8 cellular contexts compared by ENCODE assay signal in the genomic region with DNA sequence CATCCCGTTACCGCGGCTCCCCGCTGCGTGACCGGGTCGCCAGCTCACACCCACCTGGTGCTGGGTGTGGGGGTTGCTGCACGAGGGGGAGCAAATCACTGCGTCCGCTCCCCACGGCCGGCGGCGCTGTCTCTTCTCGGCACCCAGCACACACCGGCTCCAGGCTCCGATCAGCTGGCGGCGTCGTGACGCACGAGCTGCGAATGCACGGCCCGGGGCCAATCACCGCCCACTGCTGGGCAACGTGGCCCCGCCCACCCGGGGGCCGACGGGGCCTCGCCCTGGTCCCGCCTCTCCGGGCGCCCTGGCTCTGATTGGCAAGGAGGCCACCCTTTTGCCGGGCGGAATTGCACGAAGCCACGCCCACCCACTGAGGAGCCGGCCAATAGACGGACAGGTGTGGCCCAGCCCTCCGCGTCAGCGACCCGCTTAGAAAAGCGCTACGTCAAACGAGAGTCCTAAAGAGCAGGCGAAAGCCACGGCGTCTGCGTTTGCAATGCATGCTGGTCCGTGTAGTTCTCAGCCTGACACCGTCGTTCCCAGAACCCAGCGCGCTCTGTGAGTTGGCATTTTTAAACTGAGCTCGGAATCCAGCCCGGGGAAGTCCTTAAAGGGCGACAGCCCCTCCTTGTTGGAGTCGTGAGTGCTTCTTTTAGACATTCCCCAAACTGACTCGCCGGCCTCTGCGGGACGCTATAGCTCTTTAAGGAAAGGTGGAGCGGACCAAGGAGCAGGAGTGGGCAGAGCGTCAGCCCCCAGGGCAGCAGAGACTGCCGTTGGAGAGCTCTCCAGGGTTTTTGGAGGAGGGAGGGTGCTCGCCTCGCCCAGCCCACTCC. TPM values are rescaled to one million over a fixed set of nuclear protein-coding genes. Genes with fewer than 3 reads are reported as not detected.
DNase-seq lines count a peak whose midpoint lies in the region; ATAC-seq and TF ChIP-seq lines count a peak whose summit lies in the region.

No MANE protein-coding gene starts in this region.

- H2BK12ac ChIP-seq in trophoblast cell (ENCODE audit: low read length): peak overlapping the region; percentile 47

- H4K8ac ChIP-seq in trophoblast cell (ENCODE audit: low read depth, low read length): peak overlapping the region; percentile 98

- H3K4me3 ChIP-seq in GM12865 (ENCODE audit: low read depth, low read length) (peak overlapping the region; percentile 76), trophoblast cell (ENCODE audit: low read depth, low read length) (peak overlapping the region; percentile 99)

- peak overlapping the region; percentile 96 for H3K4me3 Mint-ChIP-seq in type B pancreatic cell

- no peaks in the 10 kb centered on the region for H3K36me3 Mint-ChIP-seq in type B pancreatic cell

- no peaks in the 10 kb centered on the region for H3K9me3 Mint-ChIP-seq in type B pancreatic cell

- 0 to 1% (median 1%) methylated on average over 65 to 70 of the region's 70 CpGs for WGBS in adipose tissue, 3 donors
- WGBS in trophoblast cell (ENCODE audit: extremely low coverage, insufficient coverage, insufficient read length): no CpG with 5 or more reads among the region's 70 CpGs

- H3K79me1 ChIP-seq in trophoblast cell (ENCODE audit: low read length): peaks cover 34% of the 10 kb centered on the region

- H3K27me3 Mint-ChIP-seq in type B pancreatic cell: no peaks in the 10 kb centered on the region

- H2AK5ac ChIP-seq in trophoblast cell (ENCODE audit: low read length): peak overlapping the region; percentile 91

- no peaks in the 10 kb centered on the region for H3K9me3 ChIP-seq in trophoblast cell (ENCODE audit: insufficient read depth, low read depth, low read length)

- H3K4me1 Mint-ChIP-seq in type B pancreatic cell (ENCODE audit: unreplicated experiment): peaks cover 28% of the 10 kb centered on the region

- peak overlapping the region; percentile 75 for H3K4me2 ChIP-seq in trophoblast cell (ENCODE audit: low read length)

- H3K9ac ChIP-seq in trophoblast cell (ENCODE audit: low read length): peak overlapping the region; percentile 97

- peak overlapping the region; percentile 92 for H3K4ac ChIP-seq in trophoblast cell (ENCODE audit: low read depth, low read length)

- intact Hi-C loops in cardiac septum (cut with DNase I): loop anchor here (1.0 to 10.0 kb wide), 5 partner anchors 32 to 309 kb away; partner anchors contain the start of genes PRPF8 and RTN4RL1

- peak; percentile 4 for TF ChIP-seq CTCF in GM12865 (IDR thresholded peaks at IDR 0.05; ENCODE audit: insufficient read depth, low read depth, low read length, missing control alignments)
- no peak for TF ChIP-seq CTCF in type B pancreatic cell (conservative IDR thresholded peaks at IDR 0.05)

- H3K36me3 ChIP-seq in trophoblast cell (ENCODE audit: control insufficient read depth in 1 of 2, insufficient read depth in 2 of 2, low read length in 2 of 2): peaks cover 25 to 26% of the 10 kb centered on the region in 2 experiments

- H4K12ac ChIP-seq in trophoblast cell (ENCODE audit: low read depth, low read length): peak overlapping the region; percentile 95

- peak overlapping the region; percentile 89 for H3K18ac ChIP-seq in trophoblast cell (ENCODE audit: low read length)

- H2BK5ac ChIP-seq in trophoblast cell (ENCODE audit: low read depth, low read length, poor library complexity): peak overlapping the region; percentile 100

- peak overlapping the region; percentile 89 for H2AFZ ChIP-seq in trophoblast cell (ENCODE audit: insufficient read depth, low read length, poor library complexity)

- H3K4me1 ChIP-seq in trophoblast cell (ENCODE audit: control insufficient read depth in 1 of 2, insufficient read depth in 2 of 2, low read length in 2 of 2): peaks cover 16 to 25% of the 10 kb centered on the region in 2 experiments

- ATAC-seq in HG02759 (IDR thresholded peaks at IDR 0.05; ENCODE audit: unreplicated experiment): peak; percentile 79

- H2BK120ac ChIP-seq in trophoblast cell (ENCODE audit: insufficient read depth, low read length, poor library complexity): peak overlapping the region; percentile 99

- H3K14ac ChIP-seq in trophoblast cell (ENCODE audit: low read length): peak overlapping the region; percentile 98

- no peak overlapping the region for H3K23ac ChIP-seq in trophoblast cell (ENCODE audit: low read length)

- H3K27ac Mint-ChIP-seq in type B pancreatic cell: peak overlapping the region; percentile 100

- DNase-seq in GM12865 (ENCODE audit: low read depth): peak; percentile 100
- peak; percentile 96 to 99 (median 98) for DNase-seq in NCI-H1417 (lab: John Stamatoyannopoulos, UW)
- DNase-seq in SW 1271 (lab: John Stamatoyannopoulos, UW): peak; percentile 99
- peak; percentile 100 for DNase-seq in cardiac septum (ENCODE audit: low spot score)
- peak; percentile 100 for DNase-seq in trophoblast cell
- peak; percentile 100 for DNase-seq in type B pancreatic cell (ENCODE audit: extremely low spot score, unreplicated experiment)

- H3K27me3 ChIP-seq in trophoblast cell (ENCODE audit: insufficient read depth, low read length): no peaks in the 10 kb centered on the region

- H4K91ac ChIP-seq in trophoblast cell (ENCODE audit: low read depth, low read length): peak overlapping the region; percentile 100

- peak overlapping the region; percentile 97 for H3K27ac ChIP-seq in adipose tissue (ENCODE audit: low read depth, low read length)
- peak overlapping the region; percentile 100 for H3K27ac ChIP-seq in trophoblast cell (ENCODE audit: low read depth, low read length)

- peaks cover 29% of the 10 kb centered on the region for H3K79me2 ChIP-seq in trophoblast cell (ENCODE audit: control insufficient read depth, insufficient read depth, low read length, poor library complexity)

RNA-seq across cellular contexts. Expression of gene TLCD2, which starts 6.1 kb away (rescaled TPM):
- 10 to 100 TPM in 2 of 3 donors, 1 to 10 TPM in 1; 1.4 to 16.6 (median 15.0) TPM for polyA plus RNA-seq in adipose tissue
- total RNA-seq in cardiac septum (2.6 TPM), type B pancreatic cell (ENCODE audit: low replicate concordance) (4.0 and 4.3 TPM in 2 replicates)
- 2.0 and 2.1 TPM in 2 replicates for polyA plus RNA-seq in trophoblast cell (2013)

RNA-seq across cellular contexts. Expression of gene WDR81, which starts 8.2 kb away (rescaled TPM):
- polyA plus RNA-seq in adipose tissue: 10 to 100 TPM; 11.8 to 24.5 (median 24.0) TPM
- total RNA-seq in cardiac septum: 7.2 TPM
- 5.0 and 5.2 TPM in 2 replicates for polyA plus RNA-seq in trophoblast cell (2013)
- 14.5 and 16.0 TPM in 2 replicates for total RNA-seq in type B pancreatic cell (ENCODE audit: low replicate concordance)

RNA-seq across cellular contexts. Expression of gene SERPINF2, which starts 26.4 kb away (rescaled TPM):
- polyA plus RNA-seq in adipose tissue: 10 to 100 TPM in 2 of 3 donors, 1 to 10 TPM in 1; 8.9 to 15.7 (median 11.9) TPM
- total RNA-seq in cardiac septum (1.2 TPM), type B pancreatic cell (ENCODE audit: low replicate concordance) (28.3 and 36.3 TPM in 2 replicates)
- 0.06 and 0.08 TPM in 2 replicates for polyA plus RNA-seq in trophoblast cell (2013)

RNA-seq across cellular contexts. Expression of gene PRPF8, which starts 31.6 kb away (rescaled TPM):
- 10 to 100 TPM; 52.0 to 86.7 (median 67.5) TPM for polyA plus RNA-seq in adipose tissue
- total RNA-seq in cardiac septum (162 TPM), type B pancreatic cell (ENCODE audit: low replicate concordance) (277 and 321 TPM in 2 replicates)
- 142 and 147 TPM in 2 replicates for polyA plus RNA-seq in trophoblast cell (2013)

RNA-seq across cellular contexts. Expression of gene SERPINF1, which starts 45.6 kb away (rescaled TPM):
- polyA plus RNA-seq in adipose tissue: 1,000 to 10,000 TPM in 2 of 3 donors, 100 to 1,000 TPM in 1; 140 to 1,175 (median 1,133) TPM
- 163 TPM for total RNA-seq in cardiac septum
- polyA plus RNA-seq in trophoblast cell (2013): 2.2 and 2.3 TPM in 2 replicates
- total RNA-seq in type B pancreatic cell (ENCODE audit: low replicate concordance): 9.6 and 98.8 TPM in 2 replicates

Comparison
In these comparisons a context has a peak if more than half of its experiments do, and no peak if none do; other contexts are left out.
1. Peak in every context shown above with its lines: DNase-seq, ATAC-seq, H3K4me3 ChIP-seq and H3K27ac ChIP-seq.
2. RNA of gene SERPINF2, which starts 26.4 kb away (total RNA-seq): 28.3 to 36.3 TPM in type B pancreatic cell; 1.2 TPM in cardiac septum (single experiment); every median in the first group is over 10 times any median in the second.